8 cellular contexts compared by ENCODE assay signal in the genomic region with DNA sequence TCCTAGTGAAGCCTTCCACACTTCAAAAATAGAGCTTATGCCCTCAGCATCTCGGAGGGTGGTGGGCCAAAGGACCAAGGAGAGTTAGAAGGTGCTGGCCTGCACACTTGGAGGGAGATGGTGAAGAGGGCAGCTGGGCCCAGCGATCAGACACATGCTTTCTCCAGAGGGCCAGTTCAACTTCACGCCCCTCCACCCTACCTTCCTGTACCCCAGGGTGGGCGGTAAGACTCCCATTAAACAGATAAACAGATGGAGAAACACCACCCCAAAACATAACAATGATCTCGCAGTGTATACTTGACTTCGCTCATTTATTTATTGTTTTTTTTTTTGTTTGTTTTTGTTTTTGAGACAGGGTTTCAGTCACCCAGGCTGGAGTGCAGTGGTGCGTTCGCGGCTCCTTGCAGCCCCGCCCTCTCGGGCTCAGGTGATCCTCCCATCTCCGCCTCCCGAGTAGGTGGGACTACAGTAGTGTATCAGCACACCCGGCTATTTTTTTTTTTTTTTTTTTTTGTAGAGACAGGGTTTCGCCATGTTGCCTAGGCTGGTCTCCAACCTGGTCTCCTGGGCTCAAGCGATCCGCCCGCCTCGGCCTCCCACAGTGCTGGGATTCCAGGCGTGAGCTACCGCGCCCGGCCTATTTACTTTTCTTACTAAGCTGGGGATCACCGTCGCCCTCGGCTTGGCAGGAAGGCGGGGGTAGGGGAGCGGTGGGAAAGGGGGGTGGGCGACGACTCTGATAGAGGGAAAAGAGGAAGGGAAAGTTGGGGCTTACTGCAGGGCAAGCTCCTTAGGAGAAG. TPM values are rescaled to one million over a fixed set of nuclear protein-coding genes. Genes with fewer than 3 reads are reported as not detected.
DNase-seq lines count a peak whose midpoint lies in the region; ATAC-seq, FAIRE-seq and TF ChIP-seq lines count a peak whose summit lies in the region.

No MANE protein-coding gene starts in this region.

- no peaks in the 10 kb centered on the region for H3K36me3 ChIP-seq in tibial artery

- in situ Hi-C loops in KBM-7 (cut with MboI; ENCODE audit: low pct_unique_long_range_greater_than_20kb, low sequenced_read_pairs), result no loop called here

- no peaks in the 10 kb centered on the region for H3K9me3 ChIP-seq in tibial artery

- DNase-seq in CD14-positive monocyte (ENCODE audit: low spot score) (peak; percentile 67), KBM-7 (peak; percentile 82), RCC 7860 (ENCODE audit: low spot score) (peak; percentile 41), foreskin fibroblast (peak; percentile 51 to 75), osteocyte (ENCODE audit: extremely low spot score, unreplicated experiment) (no peak), tibial artery (peak in 1 of 2 donors; percentile 73)
- peak; percentile 79 for DNase-seq in activated T-helper 9 cell treated with anti-CD3 and anti-CD28 coated beads, Interleukin-2, amount 50 U/mL, for 16 hours (ENCODE audit: low read depth)

- H3K27me3 Mint-ChIP-seq in CD14-positive monocyte (ENCODE audit: low read depth in 3 of 3) (peaks cover 0 to 2% (median 0%) of the 10 kb centered on the region in 3 donors), osteocyte (ENCODE audit: unreplicated experiment) (no peaks in the 10 kb centered on the region)

- peaks cover 0 to 3% of the 10 kb centered on the region in 2 donors for H3K27me3 ChIP-seq in tibial artery

- H3K4me1 Mint-ChIP-seq in CD14-positive monocyte (peaks cover 50% of the 10 kb centered on the region), osteocyte (ENCODE audit: unreplicated experiment) (peaks cover 10% of the 10 kb centered on the region)

- H3K4me3 ChIP-seq in foreskin fibroblast (ENCODE audit: low read depth in 1 of 2, low read length in 2 of 2) (peak overlapping the region; percentile 64 to 74), tibial artery (peak overlapping the region; percentile 69 to 93)

- H3K4me1 ChIP-seq in tibial artery, result peaks cover 0 to 24% (median 14%) of the 10 kb centered on the region in 4 donors

- peak; percentile 15 for FAIRE-seq in RCC 7860 (lab: Jason Lieb, UNC)

- H3K27ac ChIP-seq in tibial artery, result peak overlapping the region; percentile 80 to 81

- peak overlapping the region; percentile 84 to 93 (median 88) for H3K27ac Mint-ChIP-seq in CD14-positive monocyte
- H3K27ac Mint-ChIP-seq in osteocyte (ENCODE audit: unreplicated experiment), result peak overlapping the region; percentile 64

- intact Hi-C loops in CD14-positive monocyte (cut with micrococcal nuclease), result no loop called here
- intact Hi-C loops in tibial artery (cut with DNase I; ENCODE audit: low total_unique reads), result no loop called here

- ATAC-seq in GM19463 (IDR thresholded peaks at IDR 0.05; ENCODE audit: unreplicated experiment), result peak; percentile 48

- H3K9me3 Mint-ChIP-seq in CD14-positive monocyte (peaks cover 0 to 4% (median 0%) of the 10 kb centered on the region in 7 donors), osteocyte (ENCODE audit: unreplicated experiment) (no peaks in the 10 kb centered on the region)

- no peak for TF ChIP-seq CTCF in CD14-positive monocyte (IDR thresholded peaks at IDR 0.05)
- TF ChIP-seq CTCF in foreskin fibroblast (IDR thresholded peaks at IDR 0.05; ENCODE audit: low read depth, low read length), result no peak
- no peak for TF ChIP-seq CTCF in osteocyte (IDR thresholded peaks at IDR 0.05)
- no peak for TF ChIP-seq CTCF in tibial artery (IDR thresholded peaks at IDR 0.05)

- peak overlapping the region; percentile 89 to 94 for H3K4me3 Mint-ChIP-seq in CD14-positive monocyte
- H3K4me3 Mint-ChIP-seq in osteocyte (ENCODE audit: unreplicated experiment), result peak overlapping the region; percentile 87

- peaks cover 4 to 5% of the 10 kb centered on the region in 2 donors for H3K36me3 Mint-ChIP-seq in CD14-positive monocyte
- no peaks in the 10 kb centered on the region for H3K36me3 Mint-ChIP-seq in osteocyte (ENCODE audit: unreplicated experiment)

RNA-seq across cellular contexts. Expression of a gene that starts 1.8 kb away (rescaled TPM):
- not detected for polyA plus RNA-seq in CD14-positive monocyte
- not detected in 2 replicates for total RNA-seq in osteocyte

RNA-seq across cellular contexts. Expression of a gene that starts 17.1 kb away (rescaled TPM):
- polyA plus RNA-seq in CD14-positive monocyte, result 10 to 100 TPM; 58.5 to 70.2 TPM
- 81.3 and 82.1 TPM in 2 replicates for total RNA-seq in osteocyte

RNA-seq across cellular contexts. Expression of a gene that starts 28.9 kb away (rescaled TPM):
- polyA plus RNA-seq in CD14-positive monocyte, result 10 to 100 TPM; 25.5 to 36.3 TPM
- total RNA-seq in osteocyte, result 9.8 and 10.5 TPM in 2 replicates

RNA-seq across cellular contexts. Expression of a gene that starts 30.9 kb away (rescaled TPM):
- 1 to 10 TPM; 1.1 to 1.5 TPM for polyA plus RNA-seq in CD14-positive monocyte
- total RNA-seq in osteocyte, result 0.99 and 1.8 TPM in 2 replicates

RNA-seq across cellular contexts. Expression of a gene that starts 53.0 kb away (rescaled TPM):
- polyA plus RNA-seq in CD14-positive monocyte, result 10 to 100 TPM; 79.0 to 79.4 TPM
- 120 and 123 TPM in 2 replicates for total RNA-seq in osteocyte
